In the genomic region with DNA sequence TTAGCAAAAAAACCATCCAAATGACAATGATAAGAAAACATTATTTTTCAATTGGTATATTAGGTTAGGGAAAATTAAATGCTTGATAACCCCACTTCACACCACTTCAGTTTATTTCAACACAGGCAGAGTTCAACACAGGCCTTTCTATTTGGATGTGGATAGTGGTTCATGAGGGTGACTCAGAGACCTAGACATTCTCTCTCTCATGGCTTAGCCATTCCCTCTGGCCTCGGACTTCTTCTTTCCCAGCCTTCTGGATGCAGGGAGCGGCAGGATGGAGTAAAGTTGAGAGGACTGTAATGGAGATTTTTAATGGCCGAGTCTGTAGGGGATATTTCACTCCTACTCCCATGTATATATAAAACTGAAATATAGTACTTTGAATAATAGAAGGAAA, we compare ENCODE assay signal across 27 cellular contexts.
DNase-seq lines count a peak whose midpoint lies in the region; ATAC-seq and TF ChIP-seq lines count a peak whose summit lies in the region.
"Had no signal": no experiment of that assay in that cellular context is flagged by ENCODE, and none has a peak within 500 bp of the region (broad histone marks: within the 10 kb centered on the region; RNA-seq: fewer than 3 reads in every experiment).

No MANE protein-coding gene starts in this region.

- H3K79me1 ChIP-seq in IMR-90 (ENCODE audit: low read depth in 1 of 2, low read length in 2 of 2) = no peaks in the 10 kb centered on the region

- no peaks in the 10 kb centered on the region for H3K27me3 ChIP-seq in IMR-90 (ENCODE audit: control insufficient read depth, insufficient read depth, low read length)
- H3K27me3 ChIP-seq in Karpas-422 (ENCODE audit: low read length) = no peaks in the 10 kb centered on the region
- H3K27me3 ChIP-seq: pancreas had no signal

- H3K79me2 ChIP-seq in Karpas-422 (ENCODE audit: low read length) = no peaks in the 10 kb centered on the region

- H3K4me1 ChIP-seq in IMR-90 (ENCODE audit: control insufficient read depth, insufficient read depth, low read length) = no peaks in the 10 kb centered on the region
- H3K4me1 ChIP-seq in Karpas-422 (ENCODE audit: low read length) = no peaks in the 10 kb centered on the region
- H3K4me1 ChIP-seq: pancreas had no signal

- no peak overlapping the region for H3K23ac ChIP-seq in IMR-90 (ENCODE audit: low read depth, low read length)

- POLR2A ChIA-PET in IMR-90 (lab: Charles Lee; ENCODE audit: unreplicated experiment) = no interaction called here
- POLR2A ChIA-PET in activated CD8-positive, alpha-beta T cell treated with anti-CD3 and anti-CD28 coated beads for 36 hours (lab: Charles Lee) = no interaction called here

- H4K8ac ChIP-seq in IMR-90 (ENCODE audit: low read depth in 2 of 2, low read length in 2 of 2) = no peak overlapping the region

- H3K36me3 Mint-ChIP-seq in activated CD8-positive, alpha-beta T cell treated with anti-CD3 and anti-CD28 coated beads for 36 hours (ENCODE audit: low read depth) = no peaks in the 10 kb centered on the region
- H3K36me3 Mint-ChIP-seq: activated naive CD4-positive, alpha-beta T cell treated with anti-CD3 and anti-CD28 coated beads, Interleukin-2, amount 50 U/mL, for 24 hours; memory B cell had no signal

- no peak overlapping the region for H2BK5ac ChIP-seq in IMR-90 (ENCODE audit: low read depth, low read length, poor library complexity, severe bottlenecking)

- no peak for TF ChIP-seq RAD21 in IMR-90 (IDR thresholded peaks at IDR 0.05; ENCODE audit: low read length)

- no peak overlapping the region for H3K14ac ChIP-seq in IMR-90 (replicated peaks; ENCODE audit: low read depth, low read length)

- no peak overlapping the region for H2AK9ac ChIP-seq in IMR-90 (replicated peaks; ENCODE audit: low read depth, low read length, poor library complexity)

- H2AFZ ChIP-seq in IMR-90 (replicated peaks; ENCODE audit: low read length, poor library complexity) (no peak overlapping the region), Karpas-422 (ENCODE audit: low read length) (no peak overlapping the region)

- H3K4me2 ChIP-seq in IMR-90 (ENCODE audit: low read depth, low read length) (no peak overlapping the region), Karpas-422 (ENCODE audit: low read depth, low read length, poor library complexity, severe bottlenecking) (no peak overlapping the region)

- no peak overlapping the region for H2BK120ac ChIP-seq in IMR-90 (ENCODE audit: low read depth, low read length)

- H3K27ac Mint-ChIP-seq in activated CD8-positive, alpha-beta T cell treated with anti-CD3 and anti-CD28 coated beads for 36 hours = no peak overlapping the region
- H3K27ac Mint-ChIP-seq: activated naive CD4-positive, alpha-beta T cell treated with anti-CD3 and anti-CD28 coated beads, Interleukin-2, amount 50 U/mL, for 24 hours; activated T-helper 2 cell treated with anti-CD3 and anti-CD28 coated beads, Interferon-gamma antibody, Interleukin-2, Interleukin-4, amounts not matched to agents 10 μg/mL and 5 μg/mL and 100 μg/mL, durations not matched to agents 14 hours and 24 hours and 36 hours; memory B cell; stimulated activated naive CD8-positive, alpha-beta T cell treated with anti-CD3 and anti-CD28 coated beads, Interleukin-15, amount 100 ng/mL, for 72 hours; T-helper 2 cell treated with Interferon-gamma antibody and Interleukin-4, amounts not matched to agents 5 μg/mL and 100 μg/mL, for 36 hours had no signal

- DNase-seq in ELR (ENCODE audit: low read depth) (peak; percentile 73), IMR-90 (peak; percentile 1), islet precursor cell (peak; percentile 56), stromal cell of bone marrow (ENCODE audit: low read depth) (peak; percentile 19), Karpas-422 (no peak), retina (no peak)
- DNase-seq in activated CD8-positive, alpha-beta T cell treated with anti-CD3 and anti-CD28 coated beads for 36 hours = no peak
- DNase-seq: activated CD8-positive, alpha-beta memory T cell treated with anti-CD3 and anti-CD28 coated beads for 24 hours; activated T-cell treated with anti-CD3 and anti-CD28 coated beads for 4 hours; amniotic stem cell; COR-L47; DMS53; hypothalamus; NCI-H2029 treated with DMSO at 0.1 percent for 48 hours; NCI-H526 treated with DMSO at 0.1 percent for 48 hours; pancreas; Right ventricle myocardium superior; stimulated activated CD4-positive, alpha-beta T cell treated with anti-CD3 and anti-CD28 coated beads, Interleukin-1b, Interleukin-23, amount 100 ng/mL, for 48 hours; stimulated activated naive CD8-positive, alpha-beta T cell treated with anti-CD3 and anti-CD28 coated beads, Interleukin-15, amount 100 ng/mL, for 72 hours had no signal

- TF ChIP-seq POLR2A in IMR-90 (IDR thresholded peaks at IDR 0.05; ENCODE audit: low read depth, low read length) = no peak

- intact Hi-C loops in IMR-90 (cut with micrococcal nuclease) = no loop called here
- intact Hi-C loops in activated CD8-positive, alpha-beta T cell treated with anti-CD3 and anti-CD28 coated beads for 36 hours (cut with micrococcal nuclease) = no loop called here

- H4K20me1 ChIP-seq in IMR-90 (ENCODE audit: insufficient read depth, low read length) (no peaks in the 10 kb centered on the region), Karpas-422 (ENCODE audit: insufficient read depth, low read depth, low read length) (no peaks in the 10 kb centered on the region)

- BruUV-seq in IMR-90 (replicated peaks; lab: Mats Ljungman, UMichigan) = no TSS peak

- H3K9me3 ChIP-seq in IMR-90 (ENCODE audit: control insufficient read depth, insufficient read depth, low read length) = no peaks in the 10 kb centered on the region; the same call in 1 of the 2 replicates
- H3K9me3 ChIP-seq in Karpas-422 (ENCODE audit: low read length) = no peaks in the 10 kb centered on the region
- H3K9me3 ChIP-seq: pancreas had no signal

- H3K4me1 Mint-ChIP-seq in activated CD8-positive, alpha-beta T cell treated with anti-CD3 and anti-CD28 coated beads for 36 hours (ENCODE audit: low read depth) = no peaks in the 10 kb centered on the region
- H3K4me1 Mint-ChIP-seq: activated naive CD4-positive, alpha-beta T cell treated with anti-CD3 and anti-CD28 coated beads, Interleukin-2, amount 50 U/mL, for 24 hours; memory B cell; neural crest cell; stimulated activated naive CD8-positive, alpha-beta T cell treated with anti-CD3 and anti-CD28 coated beads, Interleukin-15, amount 100 ng/mL, for 72 hours had no signal

- H2BK15ac ChIP-seq in IMR-90 (ENCODE audit: low read depth, low read length) = no peak overlapping the region

- no peaks in the 10 kb centered on the region for H3K9me1 ChIP-seq in IMR-90 (ENCODE audit: insufficient read depth, low read length)

- H2BK20ac ChIP-seq in IMR-90 (ENCODE audit: low read depth, low read length) = no peak overlapping the region

- no peak overlapping the region for H3K4ac ChIP-seq in IMR-90 (ENCODE audit: low read depth, low read length)

- no peak overlapping the region for H3K56ac ChIP-seq in IMR-90 (ENCODE audit: extremely low read depth, insufficient read depth, low read length)

- dilution Hi-C loops in IMR-90 (cut with HindIII; ENCODE audit: low sequenced_read_pairs, unreplicated experiment) = no loop called here

- no peak for ATAC-seq in IMR-90 (ENCODE audit: low read depth)
- ATAC-seq in activated CD8-positive, alpha-beta T cell treated with anti-CD3 and anti-CD28 coated beads for 36 hours = no peak
- ATAC-seq: K562; left lobe of liver; pancreas; stimulated activated naive CD8-positive, alpha-beta T cell treated with anti-CD3 and anti-CD28 coated beads, Interleukin-15, amount 100 ng/mL, for 72 hours had no signal

- no peak overlapping the region for H3K4me3 Mint-ChIP-seq in activated CD8-positive, alpha-beta T cell treated with anti-CD3 and anti-CD28 coated beads for 36 hours
- H3K4me3 Mint-ChIP-seq: activated naive CD4-positive, alpha-beta T cell treated with anti-CD3 and anti-CD28 coated beads, Interleukin-2, amount 50 U/mL, for 24 hours; memory B cell; neural crest cell; stimulated activated naive CD8-positive, alpha-beta T cell treated with anti-CD3 and anti-CD28 coated beads, Interleukin-15, amount 100 ng/mL, for 72 hours; T-helper 2 cell treated with Interferon-gamma antibody and Interleukin-4, amounts not matched to agents 5 μg/mL and 100 μg/mL, for 36 hours had no signal

- no peak overlapping the region for H3K9ac ChIP-seq in IMR-90 (ENCODE audit: low read depth, low read length)
- H3K9ac ChIP-seq in Karpas-422 (ENCODE audit: low read length) = no peak overlapping the region

- H3K9me3 Mint-ChIP-seq in activated CD8-positive, alpha-beta T cell treated with anti-CD3 and anti-CD28 coated beads for 36 hours = peaks cover 4% of the 10 kb centered on the region
- H3K9me3 Mint-ChIP-seq: neural crest cell had no signal

- no peaks in the 10 kb centered on the region for H3K9me2 ChIP-seq in Karpas-422 (replicated peaks; ENCODE audit: insufficient read depth, low read length)

- H3K18ac ChIP-seq in IMR-90 (ENCODE audit: low read depth, low read length) = no peak overlapping the region

- no peaks in the 10 kb centered on the region for H3K27me3 Mint-ChIP-seq in activated CD8-positive, alpha-beta T cell treated with anti-CD3 and anti-CD28 coated beads for 36 hours
- H3K27me3 Mint-ChIP-seq: activated naive CD4-positive, alpha-beta T cell treated with anti-CD3 and anti-CD28 coated beads, Interleukin-2, amount 50 U/mL, for 24 hours; memory B cell; stimulated activated naive CD8-positive, alpha-beta T cell treated with anti-CD3 and anti-CD28 coated beads, Interleukin-15, amount 100 ng/mL, for 72 hours had no signal

- H3K36me3 ChIP-seq in IMR-90 (ENCODE audit: control insufficient read depth, insufficient read depth, low read length) (no peaks in the 10 kb centered on the region), Karpas-422 (ENCODE audit: insufficient read depth, low read length) (no peaks in the 10 kb centered on the region)
- H3K36me3 ChIP-seq: pancreas had no signal

- H3K4me3 ChIP-seq in IMR-90 (ENCODE audit: insufficient read depth, low read depth, low read length) = no peak overlapping the region
- H3K4me3 ChIP-seq in Karpas-422 (ENCODE audit: low read length) = no peak overlapping the region
- H3K4me3 ChIP-seq: K562, pancreas had no signal

- H3K27ac ChIP-seq in IMR-90 (ENCODE audit: insufficient read depth, low read length) = no peak overlapping the region
- no peak overlapping the region for H3K27ac ChIP-seq in Karpas-422 (ENCODE audit: low read length)
- H3K27ac ChIP-seq: C4-2B, pancreas had no signal

- CTCF ChIA-PET in IMR-90 (lab: Yijun Ruan, JAX) = interaction anchor here (0.6 kb wide), 1 partner anchor 125 kb away, joined by 3 read pairs; no protein-coding TSS in a partner anchor
- CTCF ChIA-PET in activated CD8-positive, alpha-beta T cell treated with anti-CD3 and anti-CD28 coated beads for 36 hours (lab: Charles Lee) = no interaction called here

- no peak for TF ChIP-seq CTCF in IMR-90 (conservative IDR thresholded peaks at IDR 0.05; ENCODE audit: low read depth, low read length)
- no peak for TF ChIP-seq CTCF in activated CD8-positive, alpha-beta T cell treated with anti-CD3 and anti-CD28 coated beads for 36 hours (IDR thresholded peaks at IDR 0.05)

- WGBS in IMR-90 (ENCODE audit: extremely low coverage in 2 of 2, insufficient read length in 1 of 2), 2 experiments = no CpG with 5 or more reads among the region's 3 CpGs

- in situ Hi-C loops in IMR-90 (cut with MboI; ENCODE audit: low sequenced_read_pairs) = no loop called here

- no peak overlapping the region for H4K91ac ChIP-seq in IMR-90 (ENCODE audit: insufficient read depth, low read depth, low read length)

- H2AK5ac ChIP-seq in IMR-90 (ENCODE audit: low read depth, low read length) = no peak overlapping the region

- no peak overlapping the region for H4K5ac ChIP-seq in IMR-90 (ENCODE audit: low read depth, low read length)

Comparison
In these comparisons a context has a peak if more than half of its experiments do, and no peak if none do; other contexts are left out.
1. DNase-seq: peak in ELR (single experiment), IMR-90 (single experiment), islet precursor cell (single experiment) and stromal cell of bone marrow (single experiment); none in activated CD8-positive, alpha-beta T cell treated with anti-CD3 and anti-CD28 coated beads for 36 hours (single experiment), Karpas-422 (single experiment) and retina (single experiment).